Comparison of ENCODE assay signal across 15 cellular contexts in genomic region chr16:22001591-22001990, GRCh38. TPM values are rescaled to one million over a fixed set of nuclear protein-coding genes. Genes with fewer than 3 reads are reported as not detected.
DNase-seq lines count a peak whose midpoint lies in the region; ATAC-seq and TF ChIP-seq lines count a peak whose summit lies in the region.
"Had no signal": no experiment of that assay in that cellular context is flagged by ENCODE, and none has a peak within 500 bp of the region (broad histone marks: within the 10 kb centered on the region; RNA-seq: fewer than 3 reads in every experiment).

No MANE protein-coding gene starts in this region.

- H4K8ac ChIP-seq in IMR-90 (ENCODE audit: low read depth in 2 of 2, low read length in 2 of 2) = peak overlapping the region in 1 of 2 experiments; percentile 53; a peak in 1 of 4 replicates

- BruUV-seq in IMR-90 (replicated peaks; lab: Mats Ljungman, UMichigan) = no TSS peak

- peak overlapping the region; percentile 65; the same call in 1 of the 2 replicates for H2AK5ac ChIP-seq in IMR-90 (ENCODE audit: low read depth, low read length)

- peak overlapping the region; percentile 16; the same call in 1 of the 2 replicates for H3K14ac ChIP-seq in IMR-90 (replicated peaks; ENCODE audit: low read depth, low read length)

- no peaks in the 10 kb centered on the region for H3K27me3 ChIP-seq in IMR-90 (ENCODE audit: control insufficient read depth, insufficient read depth, low read length)
- H3K27me3 ChIP-seq in lung (ENCODE audit: control insufficient read depth, insufficient read depth) = no peaks in the 10 kb centered on the region
- H3K27me3 ChIP-seq: BLaER1 treated with 17β-estradiol and CSF1 and Interleukin-3, amounts not matched to agents 10 nM and 100 nM; ovary; vagina had no signal

- peak; percentile 64 for ATAC-seq in IMR-90 (ENCODE audit: low read depth)
- ATAC-seq in central memory CD8-positive, alpha-beta T cell (replicated peaks; ENCODE audit: extremely low read depth, poor library complexity, severe bottlenecking) = no peak
- peak; percentile 27 for ATAC-seq in lung (ENCODE audit: insufficient read depth, low FRiP score)

- no peaks in the 10 kb centered on the region for H3K36me3 ChIP-seq in IMR-90 (ENCODE audit: control insufficient read depth, insufficient read depth, low read length)
- no peaks in the 10 kb centered on the region for H3K36me3 ChIP-seq in lung (ENCODE audit: control insufficient read depth in 2 of 2, insufficient read depth in 2 of 2, low read length in 2 of 2)
- H3K36me3 ChIP-seq: BLaER1 treated with 17β-estradiol and CSF1 and Interleukin-3, amounts not matched to agents 10 nM and 100 nM; ovary; vagina had no signal

- no peak for TF ChIP-seq RAD21 in IMR-90 (IDR thresholded peaks at IDR 0.05; ENCODE audit: low read length)

- WGBS in IMR-90 (ENCODE audit: extremely low coverage in 2 of 2, insufficient read length in 1 of 2), 2 experiments = no CpG with 5 or more reads among the region's 1 CpG
- whole genome bisulfite sequencing in lung, 2 donors = 59 to 78% methylated on average over 1 of the region's 1 CpG

- H3K9me3 ChIP-seq in IMR-90 (ENCODE audit: control insufficient read depth, insufficient read depth, low read length) = no peaks in the 10 kb centered on the region
- no peaks in the 10 kb centered on the region for H3K9me3 ChIP-seq in lung (ENCODE audit: control insufficient read depth in 2 of 2, insufficient read depth in 1 of 2, low read length in 1 of 2)
- H3K9me3 ChIP-seq: BLaER1 treated with 17β-estradiol and CSF1 and Interleukin-3, amounts not matched to agents 10 nM and 100 nM; ovary; vagina had no signal

- dilution Hi-C loops in IMR-90 (cut with HindIII; ENCODE audit: low sequenced_read_pairs, unreplicated experiment) = no loop called here

- CTCF ChIA-PET in IMR-90 (lab: Yijun Ruan, JAX) = interaction anchor here (0.7 to 2.1 kb wide), 7 partner anchors 11 to 190 kb away, joined by 3 to 46 read pairs (median 4); no protein-coding TSS in a partner anchor

- POLR2A ChIA-PET in IMR-90 (lab: Charles Lee; ENCODE audit: unreplicated experiment) = no interaction called here

- H3K27ac ChIP-seq in IMR-90 (ENCODE audit: insufficient read depth, low read length) (no peak overlapping the region), lung (ENCODE audit: low read depth in 1 of 2, low read length in 1 of 2) (no peak overlapping the region)
- H3K27ac ChIP-seq: BLaER1 treated with 17β-estradiol and CSF1 and Interleukin-3, amounts not matched to agents 10 nM and 100 nM; ovary; vagina had no signal

- peaks cover 12% of the 10 kb centered on the region for H3K9me1 ChIP-seq in IMR-90 (ENCODE audit: insufficient read depth, low read length)

- H3K4ac ChIP-seq in IMR-90 (ENCODE audit: low read depth, low read length) = 0 out of 2 replicates have a peak overlapping the region, but pooled peaks have one; percentile 17

- no peak overlapping the region for H3K23ac ChIP-seq in IMR-90 (ENCODE audit: low read depth, low read length)

- no peak for TF ChIP-seq POLR2A in IMR-90 (IDR thresholded peaks at IDR 0.05; ENCODE audit: low read depth, low read length)

- H3K9ac ChIP-seq in IMR-90 (ENCODE audit: low read depth, low read length) = no peak overlapping the region
- H3K9ac ChIP-seq: BLaER1 treated with 17β-estradiol and CSF1 and Interleukin-3, amounts not matched to agents 10 nM and 100 nM had no signal

- H3K27me3 Mint-ChIP-seq in central memory CD8-positive, alpha-beta T cell = no peaks in the 10 kb centered on the region
- peaks cover 9% of the 10 kb centered on the region for H3K27me3 Mint-ChIP-seq in activated T-helper 1 cell treated with anti-CD3 and anti-CD28 coated beads, Interleukin-12 subunit alpha, Interleukin-12 subunit beta, Interleukin-2, Interleukin-4 antibody, amounts not matched to agents 30 ng/mL and 10 ng/mL and 1 ng/mL, durations not matched to agents 14 hours and 24 hours and 36 hours (ENCODE audit: insufficient read depth)
- H3K27me3 Mint-ChIP-seq: activated CD4-positive, alpha-beta T cell treated with anti-CD3 and anti-CD28 coated beads, Interleukin-2, amount 10 ng/mL, durations not matched to agents 7 days and 5 days had no signal

- peak overlapping the region; percentile 39 for H3K4me3 Mint-ChIP-seq in central memory CD8-positive, alpha-beta T cell
- no peak overlapping the region for H3K4me3 Mint-ChIP-seq in activated T-helper 1 cell treated with anti-CD3 and anti-CD28 coated beads, Interleukin-12 subunit alpha, Interleukin-12 subunit beta, Interleukin-2, Interleukin-4 antibody, amounts not matched to agents 30 ng/mL and 10 ng/mL and 1 ng/mL, durations not matched to agents 14 hours and 24 hours and 36 hours
- H3K4me3 Mint-ChIP-seq: activated CD4-positive, alpha-beta T cell treated with anti-CD3 and anti-CD28 coated beads, Interleukin-2, amount 10 ng/mL, durations not matched to agents 7 days and 5 days had no signal

- peak overlapping the region; percentile 77 for H2AFZ ChIP-seq in IMR-90 (replicated peaks; ENCODE audit: low read length, poor library complexity)

- no peaks in the 10 kb centered on the region for H3K9me3 Mint-ChIP-seq in central memory CD8-positive, alpha-beta T cell
- H3K9me3 Mint-ChIP-seq in activated T-helper 1 cell treated with anti-CD3 and anti-CD28 coated beads, Interleukin-12 subunit alpha, Interleukin-12 subunit beta, Interleukin-2, Interleukin-4 antibody, amounts not matched to agents 30 ng/mL and 10 ng/mL and 1 ng/mL, durations not matched to agents 14 hours and 24 hours and 36 hours = no peaks in the 10 kb centered on the region
- H3K9me3 Mint-ChIP-seq: activated CD4-positive, alpha-beta T cell treated with anti-CD3 and anti-CD28 coated beads, Interleukin-2, amount 10 ng/mL, durations not matched to agents 7 days and 5 days; dendritic cell treated with granulocyte-macrophage colony-stimulating factor and Interleukin-4, amounts not matched to agents 40 ng/mL and 50 ng/mL, for 4 days; T-cell had no signal

- no peak overlapping the region for H2BK15ac ChIP-seq in IMR-90 (ENCODE audit: low read depth, low read length)

- no peak overlapping the region for H3K56ac ChIP-seq in IMR-90 (ENCODE audit: extremely low read depth, insufficient read depth, low read length)

- no peak for TF ChIP-seq CTCF in IMR-90 (conservative IDR thresholded peaks at IDR 0.05; ENCODE audit: low read depth, low read length)
- TF ChIP-seq CTCF in lung (IDR thresholded peaks at IDR 0.05; ENCODE audit: control extremely low read depth, extremely low read depth) = no peak

- H3K18ac ChIP-seq in IMR-90 (ENCODE audit: low read depth, low read length) = no peak overlapping the region

- H2AK9ac ChIP-seq in IMR-90 (replicated peaks; ENCODE audit: low read depth, low read length, poor library complexity) = no peak overlapping the region

- peak; percentile 57 for DNase-seq in AG08395 (ENCODE audit: low spot score)
- peak; percentile 71 for DNase-seq in IMR-90
- DNase-seq in central memory CD8-positive, alpha-beta T cell (ENCODE audit: low spot score in 2 of 2) = no peak
- DNase-seq in lung (ENCODE audit: low spot score) = no peak
- DNase-seq in mucosa of gallbladder (ENCODE audit: low spot score) = no peak
- no peak for DNase-seq in NCI-H2171 (lab: John Stamatoyannopoulos, UW)
- no peak for DNase-seq in activated naive CD4-positive, alpha-beta T cell treated with anti-CD3 and anti-CD28 coated beads, Interleukin-2, amount 50 U/mL, for 16 hours
- no peak for DNase-seq in activated T-helper 1 cell treated with anti-CD3 and anti-CD28 coated beads, Interleukin-12 subunit alpha, Interleukin-12 subunit beta, Interleukin-2, Interleukin-4 antibody, amounts not matched to agents 30 ng/mL and 10 ng/mL and 1 ng/mL, durations not matched to agents 14 hours and 24 hours and 36 hours (ENCODE audit: low spot score)

- peak overlapping the region; percentile 46 for H2BK120ac ChIP-seq in IMR-90 (ENCODE audit: low read depth, low read length)

- H4K20me1 ChIP-seq in IMR-90 (ENCODE audit: insufficient read depth, low read length) = no peaks in the 10 kb centered on the region
- H4K20me1 ChIP-seq: BLaER1 treated with 17β-estradiol and CSF1 and Interleukin-3, amounts not matched to agents 10 nM and 100 nM had no signal

- in situ Hi-C loops in IMR-90 (cut with MboI; ENCODE audit: low sequenced_read_pairs) = loop anchor here (5.0 to 10.0 kb wide), 2 partner anchors 71 to 293 kb away; partner anchors contain the start of gene POLR3E

- peaks cover 5% of the 10 kb centered on the region for H3K36me3 Mint-ChIP-seq in central memory CD8-positive, alpha-beta T cell (ENCODE audit: insufficient read depth)
- H3K36me3 Mint-ChIP-seq in activated T-helper 1 cell treated with anti-CD3 and anti-CD28 coated beads, Interleukin-12 subunit alpha, Interleukin-12 subunit beta, Interleukin-2, Interleukin-4 antibody, amounts not matched to agents 30 ng/mL and 10 ng/mL and 1 ng/mL, durations not matched to agents 14 hours and 24 hours and 36 hours (ENCODE audit: low read depth) = no peaks in the 10 kb centered on the region
- H3K36me3 Mint-ChIP-seq: T-cell had no signal

- peak overlapping the region; percentile 8; the same call in 1 of the 2 replicates for H2BK20ac ChIP-seq in IMR-90 (ENCODE audit: low read depth, low read length)

- peak overlapping the region; percentile 9; the same call in 1 of the 2 replicates for H4K91ac ChIP-seq in IMR-90 (ENCODE audit: insufficient read depth, low read depth, low read length)

- H3K4me3 ChIP-seq in IMR-90 (ENCODE audit: insufficient read depth, low read depth, low read length) (no peak overlapping the region), lung (no peak overlapping the region)
- H3K4me3 ChIP-seq: BLaER1 treated with 17β-estradiol and CSF1 and Interleukin-3, amounts not matched to agents 10 nM and 100 nM; ovary had no signal

- no peak overlapping the region for H2BK5ac ChIP-seq in IMR-90 (ENCODE audit: low read depth, low read length, poor library complexity, severe bottlenecking)

- H3K4me2 ChIP-seq in IMR-90 (ENCODE audit: low read depth, low read length) = peak overlapping the region; percentile 87; the same call in 1 of the 2 replicates

- H3K4me1 ChIP-seq in IMR-90 (ENCODE audit: control insufficient read depth, insufficient read depth, low read length) = peaks cover 3% of the 10 kb centered on the region
- H3K4me1 ChIP-seq in lung (ENCODE audit: control insufficient read depth in 2 of 2, insufficient read depth in 2 of 2, low read length in 2 of 2) = peaks cover 0 to 2% of the 10 kb centered on the region in 2 donors

- intact Hi-C loops in IMR-90 (cut with micrococcal nuclease) = loop anchor here (1.0 to 5.0 kb wide), 4 partner anchors 76 to 296 kb away; partner anchors contain the start of gene POLR3E
- intact Hi-C loops in activated T-helper 1 cell treated with anti-CD3 and anti-CD28 coated beads, Interleukin-12 subunit alpha, Interleukin-12 subunit beta, Interleukin-2, Interleukin-4 antibody, amounts not matched to agents 30 ng/mL and 10 ng/mL and 1 ng/mL, durations not matched to agents 14 hours and 24 hours and 36 hours (cut with micrococcal nuclease) = loop anchor here (1.0 kb wide), 4 partner anchors 76 to 296 kb away; partner anchors contain the start of gene POLR3E

- H3K79me1 ChIP-seq in IMR-90 (ENCODE audit: low read depth in 1 of 2, low read length in 2 of 2) = peaks cover 0 to 3% of the 10 kb centered on the region in 2 experiments; a peak in 2 of 4 replicates

- H3K27ac Mint-ChIP-seq in central memory CD8-positive, alpha-beta T cell (ENCODE audit: low read depth) = no peak overlapping the region
- H3K27ac Mint-ChIP-seq in activated T-helper 1 cell treated with anti-CD3 and anti-CD28 coated beads, Interleukin-12 subunit alpha, Interleukin-12 subunit beta, Interleukin-2, Interleukin-4 antibody, amounts not matched to agents 30 ng/mL and 10 ng/mL and 1 ng/mL, durations not matched to agents 14 hours and 24 hours and 36 hours = no peak overlapping the region
- H3K27ac Mint-ChIP-seq: activated CD4-positive, alpha-beta T cell treated with anti-CD3 and anti-CD28 coated beads, Interleukin-2, amount 10 ng/mL, durations not matched to agents 7 days and 5 days; dendritic cell treated with granulocyte-macrophage colony-stimulating factor and Interleukin-4, amounts not matched to agents 40 ng/mL and 50 ng/mL, for 4 days; T-cell had no signal

- H4K5ac ChIP-seq in IMR-90 (ENCODE audit: low read depth, low read length) = no peak overlapping the region

- H3K4me1 Mint-ChIP-seq in central memory CD8-positive, alpha-beta T cell = peaks cover 10% of the 10 kb centered on the region
- H3K4me1 Mint-ChIP-seq in activated T-helper 1 cell treated with anti-CD3 and anti-CD28 coated beads, Interleukin-12 subunit alpha, Interleukin-12 subunit beta, Interleukin-2, Interleukin-4 antibody, amounts not matched to agents 30 ng/mL and 10 ng/mL and 1 ng/mL, durations not matched to agents 14 hours and 24 hours and 36 hours (ENCODE audit: low read depth) = peaks cover 19% of the 10 kb centered on the region

RNA-seq across cellular contexts. Expression of gene PDZD9, which starts 0.7 kb away (rescaled TPM):
- not detected in 2 replicates for total RNA-seq in IMR-90 (2012; rRNA removed)
- polyA plus RNA-seq in IMR-90 (2012; rRNA removed) = 0.13 TPM in 1 of 2 replicates, not detected in the other
- not detected in 2 replicates for polyA plus RNA-seq in IMR-90 (2012; cell fraction: cytosol; rRNA removed)
- polyA plus RNA-seq in IMR-90 (2012; cell fraction: nucleus; rRNA removed; ENCODE audit: low replicate concordance) = not detected in 2 replicates
- not detected for total RNA-seq in lung
- not detected for polyA plus RNA-seq in lung
- total RNA-seq in mucosa of gallbladder = not detected
- not detected in 2 replicates for total RNA-seq in activated T-helper 1 cell treated with anti-CD3 and anti-CD28 coated beads, Interleukin-12 subunit alpha, Interleukin-12 subunit beta, Interleukin-2, Interleukin-4 antibody, amounts not matched to agents 30 ng/mL and 10 ng/mL and 1 ng/mL, durations not matched to agents 14 hours and 24 hours and 36 hours
- total RNA-seq: activated CD4-positive, alpha-beta T cell treated with anti-CD3 and anti-CD28 coated beads, Interleukin-2, amount 10 ng/mL, durations not matched to agents 7 days and 5 days; lower leg skin; ovary; T-cell; vagina had no signal
- polyA plus RNA-seq: ovary had no signal

RNA-seq across cellular contexts. Expression of gene MOSMO, which starts 6.3 kb away (rescaled TPM):
- total RNA-seq in IMR-90 (2012; rRNA removed) (16.0 and 16.9 TPM in 2 replicates), lung (10 to 100 TPM; 11.7 to 30.6 TPM), mucosa of gallbladder (11.3 TPM)
- polyA plus RNA-seq in IMR-90 (2012; rRNA removed) (8.0 and 10.5 TPM in 2 replicates), lung (10 to 100 TPM; 10.3 to 10.9 TPM)
- 2.8 and 3.5 TPM in 2 replicates for polyA plus RNA-seq in IMR-90 (2012; cell fraction: cytosol; rRNA removed)
- 8.8 and 35.7 TPM in 2 replicates for polyA plus RNA-seq in IMR-90 (2012; cell fraction: nucleus; rRNA removed; ENCODE audit: low replicate concordance)
- 12.7 and 16.3 TPM in 2 replicates for total RNA-seq in activated T-helper 1 cell treated with anti-CD3 and anti-CD28 coated beads, Interleukin-12 subunit alpha, Interleukin-12 subunit beta, Interleukin-2, Interleukin-4 antibody, amounts not matched to agents 30 ng/mL and 10 ng/mL and 1 ng/mL, durations not matched to agents 14 hours and 24 hours and 36 hours

RNA-seq across cellular contexts. Expression of gene UQCRC2, which starts 48.4 kb away (rescaled TPM):
- 234 and 284 TPM in 2 replicates for total RNA-seq in IMR-90 (2012; rRNA removed)
- 187 and 191 TPM in 2 replicates for polyA plus RNA-seq in IMR-90 (2012; rRNA removed)
- polyA plus RNA-seq in IMR-90 (2012; cell fraction: cytosol; rRNA removed) = 40.3 and 57.1 TPM in 2 replicates
- 35.9 and 194 TPM in 2 replicates for polyA plus RNA-seq in IMR-90 (2012; cell fraction: nucleus; rRNA removed; ENCODE audit: low replicate concordance)
- 100 to 1,000 TPM; 166 to 196 TPM for total RNA-seq in lung
- 100 to 1,000 TPM in 1 of 2 donors, 10 to 100 TPM in 1; 69.3 to 127 TPM for polyA plus RNA-seq in lung
- 235 TPM for total RNA-seq in mucosa of gallbladder
- 235 and 260 TPM in 2 replicates for total RNA-seq in activated T-helper 1 cell treated with anti-CD3 and anti-CD28 coated beads, Interleukin-12 subunit alpha, Interleukin-12 subunit beta, Interleukin-2, Interleukin-4 antibody, amounts not matched to agents 30 ng/mL and 10 ng/mL and 1 ng/mL, durations not matched to agents 14 hours and 24 hours and 36 hours

Comparison
In these comparisons a context has a peak if more than half of its experiments do, and no peak if none do; other contexts are left out.
1. DNase-seq: peak in AG08395 (single experiment) and IMR-90 (single experiment); none in central memory CD8-positive, alpha-beta T cell (0 of 2), lung (single experiment), mucosa of gallbladder (single experiment), NCI-H2171 (single experiment), activated naive CD4-positive, alpha-beta T cell treated with anti-CD3 and anti-CD28 coated beads, Interleukin-2, amount 50 U/mL, for 16 hours (single experiment) and activated T-helper 1 cell treated with anti-CD3 and anti-CD28 coated beads, Interleukin-12 subunit alpha, Interleukin-12 subunit beta, Interleukin-2, Interleukin-4 antibody, amounts not matched to agents 30 ng/mL and 10 ng/mL and 1 ng/mL, durations not matched to agents 14 hours and 24 hours and 36 hours (single experiment).